In the genomic region with DNA sequence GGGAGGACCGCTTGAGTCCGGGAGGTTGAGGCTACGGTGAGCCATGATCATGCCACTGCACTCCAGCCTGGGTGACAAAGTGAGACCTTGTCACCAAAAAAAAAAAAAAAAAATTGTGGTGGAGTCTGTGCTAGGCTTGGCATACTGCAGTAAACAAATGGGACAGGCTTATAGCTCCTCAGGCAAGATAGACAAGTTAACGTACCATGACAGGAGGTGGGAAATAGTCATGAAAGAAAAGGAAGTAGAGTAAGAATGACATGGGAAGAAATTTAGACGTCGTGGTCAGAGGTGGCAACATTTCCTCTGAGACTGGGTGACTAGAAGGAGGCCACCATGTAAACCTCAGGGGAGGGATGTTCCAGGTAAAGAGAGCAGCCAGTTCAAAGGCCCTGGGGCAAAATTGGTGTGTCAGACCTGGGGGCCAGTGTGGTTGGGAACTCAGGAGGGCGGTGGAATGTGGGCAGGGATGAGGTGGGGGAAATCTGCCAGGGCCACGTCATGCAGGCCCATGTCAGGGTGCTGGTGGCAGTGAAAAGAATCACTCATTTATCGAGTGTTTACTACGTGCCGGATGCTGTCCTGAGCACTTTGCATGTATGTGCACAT, we compare ENCODE assay signal across 10 cellular contexts. TPM values are rescaled to one million over a fixed set of nuclear protein-coding genes. Genes with fewer than 3 reads are reported as not detected.
DNase-seq lines count a peak whose midpoint lies in the region; ATAC-seq, FAIRE-seq and TF ChIP-seq lines count a peak whose summit lies in the region.
"Had no signal": no experiment of that assay in that cellular context is flagged by ENCODE, and none has a peak within 500 bp of the region (broad histone marks: within the 10 kb centered on the region; RNA-seq: fewer than 3 reads in every experiment).

No MANE protein-coding gene starts in this region.

- H3K9me3 Mint-ChIP-seq in CD4-positive, alpha-beta memory T cell = no peaks in the 10 kb centered on the region
- H3K9me3 Mint-ChIP-seq in activated naive CD8-positive, alpha-beta T cell treated with anti-CD3 and anti-CD28 coated beads, Interleukin-2, amount 50 U/mL, for 24 hours = no peaks in the 10 kb centered on the region
- no peaks in the 10 kb centered on the region for H3K9me3 Mint-ChIP-seq in natural killer cell treated with Interleukin-12 subunit alpha and Interleukin-12 subunit beta and Interleukin-15 and Interleukin-18, amount 100 ng/mL, for 72 hours

- peaks cover 50% of the 10 kb centered on the region for H3K36me3 ChIP-seq in CD4-positive, alpha-beta memory T cell (ENCODE audit: insufficient read depth, low read length)

- H3K4me3 ChIP-seq in CD4-positive, alpha-beta memory T cell (ENCODE audit: low read length in 2 of 2) = no peak overlapping the region

- DNase-seq in CD4-positive, alpha-beta memory T cell = peak in 2 of 5 donors; percentile 15 to 57
- DNase-seq in RPMI7951 (ENCODE audit: low read depth) (peak; percentile 44), DMS53 treated with DMSO at 0.1 percent for 48 hours (lab: John Stamatoyannopoulos, UW; ENCODE audit: unreplicated experiment) (no peak), NOMO-1 treated with DMSO at 0.1 percent for 48 hours (lab: John Stamatoyannopoulos, UW; ENCODE audit: unreplicated experiment) (no peak), D721Med (ENCODE audit: insufficient read length, low spot score) (no peak), NCI-H2171 (lab: John Stamatoyannopoulos, UW) (no peak)
- DNase-seq in activated naive CD8-positive, alpha-beta T cell treated with anti-CD3 and anti-CD28 coated beads, Interleukin-2, amount 50 U/mL, for 24 hours = peak; percentile 67
- DNase-seq in natural killer cell treated with Interleukin-12 subunit alpha and Interleukin-12 subunit beta and Interleukin-15 and Interleukin-18, amount 100 ng/mL, for 72 hours (ENCODE audit: low spot score) = no peak

- peaks cover 49% of the 10 kb centered on the region for H3K4me1 ChIP-seq in CD4-positive, alpha-beta memory T cell (ENCODE audit: insufficient read depth, low read length)

- no peaks in the 10 kb centered on the region for H3K27me3 Mint-ChIP-seq in CD4-positive, alpha-beta memory T cell
- H3K27me3 Mint-ChIP-seq in activated naive CD8-positive, alpha-beta T cell treated with anti-CD3 and anti-CD28 coated beads, Interleukin-2, amount 50 U/mL, for 24 hours = no peaks in the 10 kb centered on the region
- no peaks in the 10 kb centered on the region for H3K27me3 Mint-ChIP-seq in natural killer cell treated with Interleukin-12 subunit alpha and Interleukin-12 subunit beta and Interleukin-15 and Interleukin-18, amount 100 ng/mL, for 72 hours

- TF ChIP-seq CTCF in D721Med (IDR thresholded peaks at IDR 0.05; ENCODE audit: insufficient read depth, missing control alignments) = no peak

- ATAC-seq in activated naive CD8-positive, alpha-beta T cell treated with anti-CD3 and anti-CD28 coated beads, Interleukin-2, amount 50 U/mL, for 24 hours = peak; percentile 73
- ATAC-seq in natural killer cell treated with Interleukin-12 subunit alpha and Interleukin-12 subunit beta and Interleukin-15 and Interleukin-18, amount 100 ng/mL, for 72 hours = peak; percentile 60 to 63

- H3K27ac Mint-ChIP-seq in CD4-positive, alpha-beta memory T cell = peak overlapping the region; percentile 8 to 93 (median 78)
- peak overlapping the region; percentile 98 for H3K27ac Mint-ChIP-seq in activated naive CD8-positive, alpha-beta T cell treated with anti-CD3 and anti-CD28 coated beads, Interleukin-2, amount 50 U/mL, for 24 hours
- H3K27ac Mint-ChIP-seq in natural killer cell treated with Interleukin-12 subunit alpha and Interleukin-12 subunit beta and Interleukin-15 and Interleukin-18, amount 100 ng/mL, for 72 hours = peak overlapping the region; percentile 83 to 90

- no peaks in the 10 kb centered on the region for H3K27me3 ChIP-seq in CD4-positive, alpha-beta memory T cell (ENCODE audit: insufficient read depth, low read length)

- H3K9me3 ChIP-seq in CD4-positive, alpha-beta memory T cell (ENCODE audit: control insufficient read depth in 1 of 2, low read length in 2 of 2) = no peaks in the 10 kb centered on the region

- POLR2A ChIA-PET in CD4-positive, alpha-beta memory T cell (lab: Charles Lee; ENCODE audit: partially characterized antibody) = interaction anchor here (3.7 to 9.9 kb wide), 4 partner anchors 10 to 49 kb away, joined by 13 to 142 read pairs (median 76); a partner anchor contains a TSS

- peaks cover 31 to 71% (median 48%) of the 10 kb centered on the region in 4 donors for H3K4me1 Mint-ChIP-seq in CD4-positive, alpha-beta memory T cell
- H3K4me1 Mint-ChIP-seq in activated naive CD8-positive, alpha-beta T cell treated with anti-CD3 and anti-CD28 coated beads, Interleukin-2, amount 50 U/mL, for 24 hours = peaks cover 74% of the 10 kb centered on the region
- peaks cover 46 to 50% of the 10 kb centered on the region in 2 donors for H3K4me1 Mint-ChIP-seq in natural killer cell treated with Interleukin-12 subunit alpha and Interleukin-12 subunit beta and Interleukin-15 and Interleukin-18, amount 100 ng/mL, for 72 hours (ENCODE audit: low read depth in 2 of 2)

- peak overlapping the region; percentile 54 for H3K27ac ChIP-seq in CD4-positive, alpha-beta memory T cell (ENCODE audit: low read depth, low read length)

- peaks cover 40 to 60% of the 10 kb centered on the region in 2 donors for H3K36me3 Mint-ChIP-seq in CD4-positive, alpha-beta memory T cell
- peaks cover 77% of the 10 kb centered on the region for H3K36me3 Mint-ChIP-seq in activated naive CD8-positive, alpha-beta T cell treated with anti-CD3 and anti-CD28 coated beads, Interleukin-2, amount 50 U/mL, for 24 hours (ENCODE audit: low read depth)
- H3K36me3 Mint-ChIP-seq in natural killer cell treated with Interleukin-12 subunit alpha and Interleukin-12 subunit beta and Interleukin-15 and Interleukin-18, amount 100 ng/mL, for 72 hours = peaks cover 44% of the 10 kb centered on the region

- FAIRE-seq in D721Med (lab: Jason Lieb, UNC) = no peak

- peak overlapping the region; percentile 3 to 82 (median 36) for H3K4me3 Mint-ChIP-seq in CD4-positive, alpha-beta memory T cell
- peak overlapping the region; percentile 86 for H3K4me3 Mint-ChIP-seq in activated naive CD8-positive, alpha-beta T cell treated with anti-CD3 and anti-CD28 coated beads, Interleukin-2, amount 50 U/mL, for 24 hours
- H3K4me3 Mint-ChIP-seq in natural killer cell treated with Interleukin-12 subunit alpha and Interleukin-12 subunit beta and Interleukin-15 and Interleukin-18, amount 100 ng/mL, for 72 hours = peak overlapping the region; percentile 84

- CTCF ChIA-PET in CD4-positive, alpha-beta memory T cell (lab: Charles Lee; ENCODE audit: partially characterized antibody) = interaction anchor here (0.7 to 3.2 kb wide), 5 partner anchors 17 to 93 kb away, joined by 3 to 14 read pairs (median 10); a partner anchor contains a TSS

- intact Hi-C loops in CD4-positive, alpha-beta memory T cell (cut with micrococcal nuclease) = no loop called here

RNA-seq across cellular contexts. Expression of a gene that starts 5.6 kb away (rescaled TPM):
- total RNA-seq in CD4-positive, alpha-beta memory T cell = 10 to 100 TPM; 93.3 to 95.7 TPM
- 10 to 100 TPM; 48.8 to 63.9 TPM for polyA plus RNA-seq in CD4-positive, alpha-beta memory T cell
- 86.5 and 102 TPM in 2 replicates for total RNA-seq in RPMI7951 (2014; rRNA removed; shearing (Covaris generic))
- total RNA-seq in natural killer cell treated with Interleukin-12 subunit alpha and Interleukin-12 subunit beta and Interleukin-15 and Interleukin-18, amount 100 ng/mL, for 72 hours = 100 to 1,000 TPM in 1 of 2 donors, 10 to 100 TPM in 1; 95.5 to 191 TPM

RNA-seq across cellular contexts. Expression of a gene that starts 6.3 kb away (rescaled TPM):
- 1 to 10 TPM; 5.2 to 5.5 TPM for total RNA-seq in CD4-positive, alpha-beta memory T cell
- polyA plus RNA-seq in CD4-positive, alpha-beta memory T cell = 1 to 10 TPM in 1 of 2 donors, under 1 TPM in 1; 0.26 to 2.8 TPM
- 1.3 and 1.5 TPM in 2 replicates for total RNA-seq in RPMI7951 (2014; rRNA removed; shearing (Covaris generic))
- total RNA-seq in natural killer cell treated with Interleukin-12 subunit alpha and Interleukin-12 subunit beta and Interleukin-15 and Interleukin-18, amount 100 ng/mL, for 72 hours = 10 to 100 TPM; 10.9 to 16.6 TPM

RNA-seq across cellular contexts. Expression of a gene that starts 18.7 kb away (rescaled TPM):
- total RNA-seq in CD4-positive, alpha-beta memory T cell = 10 to 100 TPM; 11.2 to 11.4 TPM
- polyA plus RNA-seq in CD4-positive, alpha-beta memory T cell = not detected
- 8.9 and 12.6 TPM in 2 replicates for total RNA-seq in RPMI7951 (2014; rRNA removed; shearing (Covaris generic))
- 1 to 10 TPM; 1.1 to 2.4 TPM for total RNA-seq in natural killer cell treated with Interleukin-12 subunit alpha and Interleukin-12 subunit beta and Interleukin-15 and Interleukin-18, amount 100 ng/mL, for 72 hours
- total RNA-seq: myocyte, NCI-H460 had no signal

RNA-seq across cellular contexts. Expression of a gene that starts 21.4 kb away (rescaled TPM):
- 10 to 100 TPM; 53.5 to 55.0 TPM for total RNA-seq in CD4-positive, alpha-beta memory T cell
- 10 to 100 TPM; 67.3 to 69.8 TPM for polyA plus RNA-seq in CD4-positive, alpha-beta memory T cell
- 19.6 and 23.0 TPM in 2 replicates for total RNA-seq in RPMI7951 (2014; rRNA removed; shearing (Covaris generic))
- 100 to 1,000 TPM in 1 of 2 donors, 10 to 100 TPM in 1; 83.3 to 128 TPM for total RNA-seq in natural killer cell treated with Interleukin-12 subunit alpha and Interleukin-12 subunit beta and Interleukin-15 and Interleukin-18, amount 100 ng/mL, for 72 hours

RNA-seq across cellular contexts. Expression of a gene that starts 39.7 kb away (rescaled TPM):
- 10 to 100 TPM in 1 of 2 experiments, 1 to 10 TPM in 1; 8.1 to 10.2 TPM for total RNA-seq in CD4-positive, alpha-beta memory T cell
- 1 to 10 TPM; 1.9 to 7.2 TPM for polyA plus RNA-seq in CD4-positive, alpha-beta memory T cell
- 3.9 and 4.1 TPM in 2 replicates for total RNA-seq in RPMI7951 (2014; rRNA removed; shearing (Covaris generic))
- total RNA-seq in natural killer cell treated with Interleukin-12 subunit alpha and Interleukin-12 subunit beta and Interleukin-15 and Interleukin-18, amount 100 ng/mL, for 72 hours = 10 to 100 TPM in 1 of 2 donors, 1 to 10 TPM in 1; 9.0 to 10.3 TPM

Comparison
In these comparisons a context has a peak if more than half of its experiments do, and no peak if none do; other contexts are left out.
1. DNase-seq: peak in RPMI7951 (single experiment) and activated naive CD8-positive, alpha-beta T cell treated with anti-CD3 and anti-CD28 coated beads, Interleukin-2, amount 50 U/mL, for 24 hours (single experiment); none in natural killer cell treated with Interleukin-12 subunit alpha and Interleukin-12 subunit beta and Interleukin-15 and Interleukin-18, amount 100 ng/mL, for 72 hours (single experiment), DMS53 treated with DMSO at 0.1 percent for 48 hours (single experiment), NOMO-1 treated with DMSO at 0.1 percent for 48 hours (single experiment), D721Med (single experiment) and NCI-H2171 (single experiment).
2. Peak in every context shown above with its lines, with median percentiles within 50 percentile points of each other: H3K27ac Mint-ChIP-seq and H3K4me3 Mint-ChIP-seq.